In the genomic region with DNA sequence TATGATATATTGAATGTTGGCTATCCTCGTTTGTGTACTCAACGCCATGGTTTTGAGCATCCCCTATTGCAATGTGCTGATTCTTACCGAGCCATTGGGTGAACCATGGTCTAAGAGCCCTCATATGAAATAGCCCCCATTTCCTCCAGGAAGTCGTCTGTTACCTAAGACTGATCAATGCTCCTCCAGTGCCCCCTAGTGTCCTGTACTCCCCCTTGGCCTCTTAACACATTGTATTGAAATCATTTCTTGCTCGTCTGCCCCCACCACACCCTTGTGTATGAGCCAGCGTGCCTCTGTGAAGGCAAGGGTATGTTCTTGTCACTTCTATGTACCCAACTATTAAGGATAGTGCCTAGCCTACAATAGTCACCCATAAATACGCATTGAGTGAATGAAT, we compare ENCODE assay signal across 8 cellular contexts. TPM values are rescaled to one million over a fixed set of nuclear protein-coding genes. Genes with fewer than 3 reads are reported as not detected.
DNase-seq lines count a peak whose midpoint lies in the region; ATAC-seq and TF ChIP-seq lines count a peak whose summit lies in the region.

No MANE protein-coding gene starts in this region.

- no peak overlapping the region for H3K27ac ChIP-seq in OCI-LY1 (ENCODE audit: low read depth, low read length, poor library complexity, severe bottlenecking)

- H3K4me2 ChIP-seq in OCI-LY1 (ENCODE audit: low read length), result no peak overlapping the region

- H3K27me3 ChIP-seq in OCI-LY1 (ENCODE audit: insufficient read depth, low read length), result no peaks in the 10 kb centered on the region

- H3K79me2 ChIP-seq in OCI-LY1 (ENCODE audit: insufficient read depth, low read length), result no peaks in the 10 kb centered on the region

- H3K9me3 ChIP-seq in OCI-LY1 (ENCODE audit: low read length), result no peaks in the 10 kb centered on the region

- H3F3A ChIP-seq in OCI-LY1 (ENCODE audit: insufficient read depth, low read length), result no peaks in the 10 kb centered on the region

- TF ChIP-seq CTCF in OCI-LY1 (IDR thresholded peaks at IDR 0.05; ENCODE audit: low read length), result peak; percentile 98
- TF ChIP-seq CTCF in omental fat pad (IDR thresholded peaks at IDR 0.05), result no peak

- no peak overlapping the region for H3K4me3 ChIP-seq in OCI-LY1 (ENCODE audit: low read depth, low read length, poor library complexity, severe bottlenecking)

- H3K9ac ChIP-seq in OCI-LY1 (ENCODE audit: low read length), result no peak overlapping the region

- peaks cover 19% of the 10 kb centered on the region for H3K4me1 ChIP-seq in OCI-LY1 (ENCODE audit: insufficient read depth, low read length, severe bottlenecking)

- ATAC-seq in GM18861 (IDR thresholded peaks at IDR 0.05; ENCODE audit: unreplicated experiment), result peak; percentile 75
- ATAC-seq in HG03196 (IDR thresholded peaks at IDR 0.05; ENCODE audit: unreplicated experiment), result peak; percentile 77
- ATAC-seq in omental fat pad (ENCODE audit: low FRiP score), result no peak

- peak overlapping the region; percentile 51; the same call in 1 of the 2 replicates for H2AFZ ChIP-seq in OCI-LY1 (ENCODE audit: low read length)

- no peaks in the 10 kb centered on the region for H3K9me2 ChIP-seq in OCI-LY1 (ENCODE audit: low read depth, low read length)

- H3K36me3 ChIP-seq in OCI-LY1 (ENCODE audit: insufficient read depth, low read length), result no peaks in the 10 kb centered on the region

- no peaks in the 10 kb centered on the region for H4K20me1 ChIP-seq in OCI-LY1 (ENCODE audit: insufficient read depth, low read length)

- DNase-seq in Ammon's horn (ENCODE audit: low spot score) (peak; percentile 70), glomerular visceral epithelial cell (ENCODE audit: extremely low spot score) (peak; percentile 27), omental fat pad (ENCODE audit: low spot score) (no peak)
- DNase-seq in activated T-cell treated with anti-CD3 and anti-CD28 coated beads, Interleukin-2, amount 50 U/mL, for 1 hour, result peak; percentile 41
- peak; percentile 40 for DNase-seq in stimulated activated CD4-positive, alpha-beta T cell treated with anti-CD3 and anti-CD28 coated beads, Interleukin-1b, Interleukin-23, amount 100 ng/mL, for 48 hours

RNA-seq across cellular contexts. Expression of gene SLC35B4, which starts 11.2 kb away (rescaled TPM):
- 10 to 100 TPM in 2 of 4 donors, 1 to 10 TPM in 2; 9.6 to 14.9 (median 10.9) TPM for total RNA-seq in omental fat pad
